Comparison of ENCODE assay signal across 2 cellular contexts in genomic region chr1:225698194-225698593, GRCh38.
TF ChIP-seq lines count a peak whose summit lies in the region.

No MANE protein-coding gene starts in this region.

TF ChIP-seq in HEK293, 187 proteins besides CTCF, POLR2A, EP300 and RAD21:
- peak; percentile 77 for TF ChIP-seq PRDM10 (tag by site-specific recombination; IDR thresholded peaks at IDR 0.05)
- TF ChIP-seq ZNF544 (tag by site-specific recombination; IDR thresholded peaks at IDR 0.05), result 0 out of 2 replicates have a peak, but pooled peaks have one; percentile 35
- peak; percentile 30; the same call in 1 of the 2 replicates for TF ChIP-seq ZNF214 (tag by site-specific recombination; IDR thresholded peaks at IDR 0.05; ENCODE audit: borderline replicate concordance)
- 0 out of 2 replicates have a peak, but pooled peaks have one; percentile 28 for TF ChIP-seq ZNF112 (tag by site-specific recombination; IDR thresholded peaks at IDR 0.05)
- peak; percentile 39; the same call in 1 of the 2 replicates for TF ChIP-seq ZNF18 (tag by site-specific recombination; IDR thresholded peaks at IDR 0.05)
- 0 out of 2 replicates have a peak, but pooled peaks have one; percentile 18 for TF ChIP-seq BCL11B (tag by site-specific recombination; IDR thresholded peaks at IDR 0.05; ENCODE audit: low read depth)
TF ChIP-seq in HEK293: peak in this region for 6; not testable (repeated sequence) for 181.

TF ChIP-seq in K562, 482 proteins besides CTCF, POLR2A, EP300 and RAD21:
- peak; percentile 91 for TF ChIP-seq NFIC (IDR thresholded peaks at IDR 0.05)
- peak; percentile 71 for TF ChIP-seq NFIX (CRISPR knock-in tag; IDR thresholded peaks at IDR 0.05; ENCODE audit: low read depth)
